Comparison of ENCODE assay signal across 17 cellular contexts in genomic region chr17:78485416-78486168, GRCh38.
DNase-seq lines count a peak whose midpoint lies in the region; ATAC-seq, FAIRE-seq and TF ChIP-seq lines count a peak whose summit lies in the region.
"Had no signal": no experiment of that assay in that cellular context is flagged by ENCODE, and none has a peak within 500 bp of the region (broad histone marks: within the 10 kb centered on the region; RNA-seq: fewer than 3 reads in every experiment).

No MANE protein-coding gene starts in this region.

- peak; percentile 31 for FAIRE-seq in HTR-8/SVneo (lab: Jason Lieb, UNC)
- FAIRE-seq: GM18507 had no signal

- H3K36me3 ChIP-seq in GM06990 (ENCODE audit: control insufficient read depth, insufficient read depth, low read length): no peaks in the 10 kb centered on the region
- H3K36me3 ChIP-seq: colonic mucosa, esophagus squamous epithelium, left lung, vagina had no signal

- H3K27me3 ChIP-seq in GM06990 (replicated peaks; ENCODE audit: control insufficient read depth, insufficient read depth, low read length): no peaks in the 10 kb centered on the region
- H3K27me3 ChIP-seq: colonic mucosa, vagina had no signal

- H3K4me3 Mint-ChIP-seq in activated naive CD8-positive, alpha-beta T cell treated with anti-CD3 and anti-CD28 coated beads, Interleukin-2, amount 50 U/mL, for 24 hours: peak overlapping the region; percentile 79
- peak overlapping the region in 6 of 10 donors; percentile 3 to 84 (median 74) for H3K4me3 Mint-ChIP-seq in naive thymus-derived CD8-positive, alpha-beta T cell

- DNase-seq in GM06990 (ENCODE audit: extremely low read depth, insufficient read length) (no peak), HTR-8/SVneo (ENCODE audit: insufficient read length, low spot score) (no peak), NCI-H82 (lab: John Stamatoyannopoulos, UW) (no peak)
- DNase-seq in activated naive CD8-positive, alpha-beta T cell treated with anti-CD3 and anti-CD28 coated beads, Interleukin-2, amount 50 U/mL, for 24 hours: no peak
- no peak for DNase-seq in naive thymus-derived CD8-positive, alpha-beta T cell
- DNase-seq: activated CD8-positive, alpha-beta memory T cell treated with anti-CD3 and anti-CD28 coated beads, Interleukin-2, amount 50 U/mL, for 4 hours; esophagus squamous epithelium; NCI-H2107; SHP77 had no signal

- peaks cover 6% of the 10 kb centered on the region for H3K4me1 Mint-ChIP-seq in activated naive CD8-positive, alpha-beta T cell treated with anti-CD3 and anti-CD28 coated beads, Interleukin-2, amount 50 U/mL, for 24 hours
- peaks cover 6 to 14% (median 10%) of the 10 kb centered on the region in 4 donors for H3K4me1 Mint-ChIP-seq in naive thymus-derived CD8-positive, alpha-beta T cell

- H3K4me3 ChIP-seq in GM06990 (replicated peaks; ENCODE audit: low read depth, low read length): peak overlapping the region; percentile 0; the same call in 1 of the 2 replicates

- H3K27me3 Mint-ChIP-seq in activated naive CD8-positive, alpha-beta T cell treated with anti-CD3 and anti-CD28 coated beads, Interleukin-2, amount 50 U/mL, for 24 hours: peaks cover 8% of the 10 kb centered on the region
- peaks cover 0 to 10% (median 5%) of the 10 kb centered on the region in 5 donors for H3K27me3 Mint-ChIP-seq in naive thymus-derived CD8-positive, alpha-beta T cell

- H3K36me3 Mint-ChIP-seq in activated naive CD8-positive, alpha-beta T cell treated with anti-CD3 and anti-CD28 coated beads, Interleukin-2, amount 50 U/mL, for 24 hours (ENCODE audit: low read depth): no peaks in the 10 kb centered on the region
- no peaks in the 10 kb centered on the region for H3K36me3 Mint-ChIP-seq in naive thymus-derived CD8-positive, alpha-beta T cell
- H3K36me3 Mint-ChIP-seq: CD8-positive, alpha-beta memory T cell; naive thymus-derived CD4-positive, alpha-beta T cell had no signal

- no peak for TF ChIP-seq CTCF in GM06990 (IDR thresholded peaks at IDR 0.05; ENCODE audit: insufficient read depth, low read length, poor library complexity, severe bottlenecking)

- H3K27ac Mint-ChIP-seq in activated naive CD8-positive, alpha-beta T cell treated with anti-CD3 and anti-CD28 coated beads, Interleukin-2, amount 50 U/mL, for 24 hours: no peak overlapping the region
- peak overlapping the region in 1 of 10 donors; percentile 69 for H3K27ac Mint-ChIP-seq in naive thymus-derived CD8-positive, alpha-beta T cell

- POLR2A ChIA-PET in naive thymus-derived CD8-positive, alpha-beta T cell (lab: Charles Lee): interaction anchor here (0.6 kb wide), 1 partner anchor 309 kb away, joined by 7 read pairs; no protein-coding TSS in a partner anchor

- ATAC-seq in activated naive CD8-positive, alpha-beta T cell treated with anti-CD3 and anti-CD28 coated beads, Interleukin-2, amount 50 U/mL, for 24 hours: no peak
- ATAC-seq in naive thymus-derived CD8-positive, alpha-beta T cell: no peak
- ATAC-seq in HG02571 (IDR thresholded peaks at IDR 0.05; ENCODE audit: unreplicated experiment): no peak
- no peak for ATAC-seq in GM18907 (IDR thresholded peaks at IDR 0.05; ENCODE audit: unreplicated experiment)

- H3K9me3 Mint-ChIP-seq in activated naive CD8-positive, alpha-beta T cell treated with anti-CD3 and anti-CD28 coated beads, Interleukin-2, amount 50 U/mL, for 24 hours: no peaks in the 10 kb centered on the region
- no peaks in the 10 kb centered on the region for H3K9me3 Mint-ChIP-seq in naive thymus-derived CD8-positive, alpha-beta T cell
- H3K9me3 Mint-ChIP-seq: CD8-positive, alpha-beta memory T cell; naive thymus-derived CD4-positive, alpha-beta T cell had no signal
